ENCODE assay signal across 3 cellular contexts in the genomic region with DNA sequence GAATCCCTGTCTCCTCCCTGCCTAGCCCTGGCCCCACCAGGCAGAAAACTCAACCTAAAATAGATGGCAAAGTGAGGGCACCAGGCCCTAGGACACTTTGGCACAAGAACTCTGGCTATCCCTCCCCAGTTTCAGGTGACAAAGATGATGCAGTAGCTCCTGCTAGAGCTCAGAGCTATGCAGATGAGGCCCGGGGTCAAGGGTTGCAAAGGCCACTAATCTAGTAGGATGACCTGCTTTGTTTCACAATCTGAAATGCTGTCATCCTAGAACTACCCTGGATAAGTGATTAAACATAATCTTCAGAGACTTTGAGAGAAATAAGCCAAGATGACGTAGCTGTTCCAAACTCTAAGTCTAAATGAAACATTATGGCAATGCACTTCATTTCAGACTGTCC.
"Had no signal": no experiment of that assay in that cellular context is flagged by ENCODE, and none has a peak within 500 bp of the region (broad histone marks: within the 10 kb centered on the region; RNA-seq: fewer than 3 reads in every experiment).

No MANE protein-coding gene starts in this region.

- H3K4me3 ChIP-seq: GM12878 had no signal

- DNase-seq: GDM1, GF-D8 had no signal

- ATAC-seq: GM12878 had no signal
